ENCODE assay signal across 8 cellular contexts in the genomic region with DNA sequence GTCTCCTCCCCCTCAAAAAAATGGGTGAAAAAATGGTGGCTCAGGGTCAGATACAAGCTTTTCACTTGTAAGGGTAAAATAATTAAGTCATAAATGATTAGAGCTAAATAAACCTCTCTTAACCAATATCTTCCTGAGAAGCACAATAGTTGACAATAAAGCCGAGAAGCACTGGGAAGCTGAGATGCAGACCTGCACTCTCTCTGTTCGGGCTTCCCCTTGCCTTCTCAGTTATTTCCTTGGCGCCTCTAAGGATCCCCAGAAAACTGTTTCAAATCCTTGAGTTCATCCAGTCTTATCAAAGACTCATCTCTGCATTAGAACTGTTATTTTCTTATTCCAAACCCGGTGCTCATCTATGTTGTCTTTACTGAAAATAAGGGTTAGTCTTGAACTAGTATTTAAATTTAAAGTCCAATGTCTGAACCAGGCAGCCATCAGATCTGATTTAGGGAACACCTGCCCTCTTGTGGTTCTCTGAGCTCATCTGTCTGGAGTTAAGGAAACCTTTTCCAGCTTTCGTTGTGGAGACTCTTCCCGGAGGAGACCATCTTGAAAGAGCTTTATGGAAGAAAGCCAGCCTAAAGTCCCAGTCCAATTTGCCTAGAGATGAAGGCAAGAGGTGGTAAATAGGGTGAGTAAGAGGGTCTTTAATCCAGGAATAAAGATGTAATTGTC.
DNase-seq lines count a peak whose midpoint lies in the region; ATAC-seq and TF ChIP-seq lines count a peak whose summit lies in the region.

No MANE protein-coding gene starts in this region.

- peak; percentile 61 for ATAC-seq in esophagus mucosa
- no peak for ATAC-seq in HG03108 (IDR thresholded peaks at IDR 0.05; ENCODE audit: unreplicated experiment)

- DNase-seq in NCI-H460 (ENCODE audit: extremely low read depth, low read depth), result peak; percentile 5
- DNase-seq in renal cortical epithelial cell (ENCODE audit: low read depth), result peak; percentile 18
- DNase-seq in T-helper 9 cell, result no peak
- DNase-seq in HK-2 (ENCODE audit: unreplicated experiment), result no peak
- no peak for DNase-seq in stimulated activated CD8-positive, alpha-beta memory T cell treated with anti-CD3 and anti-CD28 coated beads, Interleukin-4, amount 100 ng/mL, for 48 hours

- peak; percentile 3 for TF ChIP-seq CTCF in GM12873 (IDR thresholded peaks at IDR 0.05; ENCODE audit: insufficient read depth, low read depth, low read length, missing control alignments)

Comparison
In these comparisons a context has a peak if more than half of its experiments do, and no peak if none do; other contexts are left out.
1. DNase-seq: peak in NCI-H460 (single experiment) and renal cortical epithelial cell (single experiment); none in T-helper 9 cell (single experiment), HK-2 (single experiment) and stimulated activated CD8-positive, alpha-beta memory T cell treated with anti-CD3 and anti-CD28 coated beads, Interleukin-4, amount 100 ng/mL, for 48 hours (single experiment).